8 cellular contexts compared by ENCODE assay signal in genomic region chr22:36239401-36240171, GRCh38. TPM values are rescaled to one million over a fixed set of nuclear protein-coding genes. Genes with fewer than 3 reads are reported as not detected.
DNase-seq lines count a peak whose midpoint lies in the region; ATAC-seq lines count a peak whose summit lies in the region.

Gene APOL2 (minus strand): TSS chr22:36239527. CDS start chr22:36233162, 6,365 bp downstream.

- ATAC-seq in GM19463 (IDR thresholded peaks at IDR 0.05; ENCODE audit: unreplicated experiment), result peak; percentile 88

- DNase-seq in COLO668 (lab: John Stamatoyannopoulos, UW; ENCODE audit: unreplicated experiment) (peak; percentile 91), HS-27A (ENCODE audit: low read depth) (peak; percentile 61), NOMO-1 treated with DMSO at 0.1 percent for 48 hours (lab: John Stamatoyannopoulos, UW; ENCODE audit: unreplicated experiment) (peak; percentile 91), mesenteric fat pad (ENCODE audit: low spot score) (no peak)
- peak; percentile 65 for DNase-seq in activated CD8-positive, alpha-beta memory T cell treated with anti-CD3 and anti-CD28 coated beads, Interleukin-2, amount 50 U/mL, for 1 hour (ENCODE audit: extremely low read depth)
- DNase-seq in stimulated activated CD8-positive, alpha-beta memory T cell treated with anti-CD3 and anti-CD28 coated beads, Interleukin-15, amount 100 ng/mL, for 24 hours (ENCODE audit: low read depth), result peak; percentile 42

- in situ Hi-C loops in endometrial microvascular endothelial cells (cut with HindIII; ENCODE audit: inconsistent ontology term, low pct_unique_long_range_greater_than_20kb, low sequenced_read_pairs), result no loop called here

RNA-seq across cellular contexts. Expression of gene APOL2, which starts in this region (rescaled TPM):
- total RNA-seq in endometrial microvascular endothelial cells (ENCODE audit: inconsistent ontology term) (63.6 TPM), mesenteric fat pad (168 TPM)
